In genomic region chrX:53047228-53047627, GRCh38 we compare ENCODE assay signal across 10 cellular contexts. TPM values are rescaled to one million over a fixed set of nuclear protein-coding genes. Genes with fewer than 3 reads are reported as not detected.
A peak's percentile ranks its signal among the peaks of the same experiment; 100 is the strongest.
DNase-seq lines count a peak whose midpoint lies in the region; TF ChIP-seq lines count a peak whose summit lies in the region.
"Had no signal": no experiment of that assay in that cellular context is flagged by ENCODE, and none has a peak within 500 bp of the region (broad histone marks: within the 10 kb centered on the region; RNA-seq: fewer than 3 reads in every experiment).

No MANE protein-coding gene starts in this region.

- no peak overlapping the region for H3K9ac ChIP-seq in Karpas-422 (ENCODE audit: low read length)
- H3K9ac ChIP-seq in trophoblast cell (ENCODE audit: low read length) = no peak overlapping the region
- no peak overlapping the region for H3K9ac ChIP-seq in MM.1S (ENCODE audit: low read length)

- H3K9me3 Mint-ChIP-seq in HFFc6 (no peaks in the 10 kb centered on the region), mesothelial cell of epicardium (peaks cover 10% of the 10 kb centered on the region)
- H3K9me3 Mint-ChIP-seq: activated naive CD4-positive, alpha-beta T cell treated with anti-CD3 and anti-CD28 coated beads for 36 hours had no signal

- H3K4me2 ChIP-seq in Karpas-422 (ENCODE audit: low read depth, low read length, poor library complexity, severe bottlenecking) (no peak overlapping the region), trophoblast cell (ENCODE audit: low read length) (no peak overlapping the region), MM.1S (ENCODE audit: low read depth, low read length) (no peak overlapping the region)

- H3K27me3 ChIP-seq in Karpas-422 (ENCODE audit: low read length) (no peaks in the 10 kb centered on the region), trophoblast cell (ENCODE audit: insufficient read depth, low read length) (no peaks in the 10 kb centered on the region), MM.1S (replicated peaks; ENCODE audit: insufficient read depth, low read length) (no peaks in the 10 kb centered on the region)

- H3K4ac ChIP-seq in trophoblast cell (ENCODE audit: low read depth, low read length) = no peak overlapping the region

- H3K14ac ChIP-seq in trophoblast cell (ENCODE audit: low read length) = no peak overlapping the region

- H3K36me3 Mint-ChIP-seq in HFFc6 (ENCODE audit: low read depth) (no peaks in the 10 kb centered on the region), mesothelial cell of epicardium (no peaks in the 10 kb centered on the region)

- H3K79me2 ChIP-seq in Karpas-422 (ENCODE audit: low read length) (no peaks in the 10 kb centered on the region), trophoblast cell (ENCODE audit: control insufficient read depth, insufficient read depth, low read length, poor library complexity) (no peaks in the 10 kb centered on the region), MM.1S (ENCODE audit: low read length) (no peaks in the 10 kb centered on the region)

- no peak overlapping the region for H2AK5ac ChIP-seq in trophoblast cell (ENCODE audit: low read length)

- no peak overlapping the region for H2BK120ac ChIP-seq in trophoblast cell (ENCODE audit: insufficient read depth, low read length, poor library complexity)

- no peak overlapping the region for H2BK12ac ChIP-seq in trophoblast cell (ENCODE audit: low read length)

- H3K4me3 Mint-ChIP-seq in HFFc6 (peak overlapping the region; percentile 71), mesothelial cell of epicardium (no peak overlapping the region)
- H3K4me3 Mint-ChIP-seq: activated naive CD4-positive, alpha-beta T cell treated with anti-CD3 and anti-CD28 coated beads for 36 hours had no signal

- H3K4me3 ChIP-seq in Karpas-422 (ENCODE audit: low read length) (no peak overlapping the region), trophoblast cell (ENCODE audit: low read depth, low read length) (no peak overlapping the region), MM.1S (ENCODE audit: low read length) (no peak overlapping the region)

- DNase-seq in HFFc6 (peak; percentile 2), astrocyte of the hippocampus (ENCODE audit: low read depth, low spot score) (peak; percentile 15), mesothelial cell of epicardium (ENCODE audit: low spot score in 2 of 2, unreplicated experiment in 2 of 2) (no peak), Karpas-422 (no peak), trophoblast cell (no peak), MM.1S (no peak)
- DNase-seq: activated naive CD4-positive, alpha-beta T cell treated with anti-CD3 and anti-CD28 coated beads for 36 hours; effector memory CD4-positive, alpha-beta T cell; NCI-H446 treated with DMSO at 0.1 percent for 48 hours had no signal

- TF ChIP-seq CTCF in C4-2B (conservative IDR thresholded peaks at IDR 0.05) = peak; percentile 16; the same call in 1 of the 2 replicates
- peak; percentile 71 for TF ChIP-seq CTCF in HFFc6 (IDR thresholded peaks at IDR 0.05)
- peak; percentile 48 for TF ChIP-seq CTCF in mesothelial cell of epicardium (IDR thresholded peaks at IDR 0.05; ENCODE audit: unreplicated experiment)
- TF ChIP-seq CTCF in MM.1S (IDR thresholded peaks at IDR 0.05; ENCODE audit: low read length) = no peak

- no peak overlapping the region for H4K12ac ChIP-seq in trophoblast cell (ENCODE audit: low read depth, low read length)

- H3K27me3 Mint-ChIP-seq in HFFc6 (ENCODE audit: insufficient read depth) (peaks cover 2% of the 10 kb centered on the region; the same call in 1 of the 2 replicates), mesothelial cell of epicardium (ENCODE audit: low read depth) (no peaks in the 10 kb centered on the region)

- no peak overlapping the region for H2BK5ac ChIP-seq in trophoblast cell (ENCODE audit: low read depth, low read length, poor library complexity)

- peaks cover 20% of the 10 kb centered on the region for H3K4me1 Mint-ChIP-seq in HFFc6 (ENCODE audit: low read depth)
- H3K4me1 Mint-ChIP-seq in mesothelial cell of epicardium = peaks cover 10% of the 10 kb centered on the region

- H3K9me3 ChIP-seq in Karpas-422 (ENCODE audit: low read length) = no peaks in the 10 kb centered on the region
- no peaks in the 10 kb centered on the region for H3K9me3 ChIP-seq in trophoblast cell (ENCODE audit: insufficient read depth, low read depth, low read length)
- no peaks in the 10 kb centered on the region for H3K9me3 ChIP-seq in MM.1S (replicated peaks; ENCODE audit: insufficient read depth, low read length)

- no peak overlapping the region for H3K23ac ChIP-seq in trophoblast cell (ENCODE audit: low read length)

- no CpG with 5 or more reads among the region's 6 CpGs for WGBS in trophoblast cell (ENCODE audit: extremely low coverage, insufficient coverage, insufficient read length)

- no peak overlapping the region for H4K8ac ChIP-seq in trophoblast cell (ENCODE audit: low read depth, low read length)

- H4K20me1 ChIP-seq in Karpas-422 (ENCODE audit: insufficient read depth, low read depth, low read length) (no peaks in the 10 kb centered on the region), MM.1S (ENCODE audit: insufficient read depth, low read length) (no peaks in the 10 kb centered on the region)

- no peak overlapping the region for H3K27ac ChIP-seq in C4-2B
- H3K27ac ChIP-seq in Karpas-422 (ENCODE audit: low read length) = no peak overlapping the region
- H3K27ac ChIP-seq in trophoblast cell (ENCODE audit: low read depth, low read length) = no peak overlapping the region
- H3K27ac ChIP-seq in MM.1S (ENCODE audit: low read length) = no peak overlapping the region

- H2AFZ ChIP-seq in Karpas-422 (ENCODE audit: low read length) (no peak overlapping the region), trophoblast cell (ENCODE audit: insufficient read depth, low read length, poor library complexity) (no peak overlapping the region), MM.1S (ENCODE audit: low read length) (no peak overlapping the region)

- no peak overlapping the region for H3K18ac ChIP-seq in trophoblast cell (ENCODE audit: low read length)

- H3K4me1 ChIP-seq in Karpas-422 (ENCODE audit: low read length) (no peaks in the 10 kb centered on the region), trophoblast cell (ENCODE audit: control insufficient read depth in 1 of 2, insufficient read depth in 2 of 2, low read length in 2 of 2) (no peaks in the 10 kb centered on the region), MM.1S (ENCODE audit: low read length) (no peaks in the 10 kb centered on the region)

- H3K36me3 ChIP-seq in Karpas-422 (ENCODE audit: insufficient read depth, low read length) (no peaks in the 10 kb centered on the region), trophoblast cell (ENCODE audit: control insufficient read depth in 1 of 2, insufficient read depth in 2 of 2, low read length in 2 of 2) (no peaks in the 10 kb centered on the region), MM.1S (replicated peaks; ENCODE audit: insufficient read depth, low read length) (no peaks in the 10 kb centered on the region)

- no peaks in the 10 kb centered on the region for H3K79me1 ChIP-seq in trophoblast cell (ENCODE audit: low read length)

- no peaks in the 10 kb centered on the region for H3K9me2 ChIP-seq in Karpas-422 (replicated peaks; ENCODE audit: insufficient read depth, low read length)
- no peaks in the 10 kb centered on the region for H3K9me2 ChIP-seq in MM.1S (replicated peaks; ENCODE audit: insufficient read depth, low read length)

- H3K27ac Mint-ChIP-seq in HFFc6 (peak overlapping the region; percentile 38; the same call in 1 of the 2 replicates), mesothelial cell of epicardium (no peak overlapping the region)
- H3K27ac Mint-ChIP-seq: activated naive CD4-positive, alpha-beta T cell treated with anti-CD3 and anti-CD28 coated beads for 36 hours had no signal

- no peaks in the 10 kb centered on the region for H3F3A ChIP-seq in MM.1S (ENCODE audit: insufficient read depth, low read length)

- H4K91ac ChIP-seq in trophoblast cell (ENCODE audit: low read depth, low read length) = no peak overlapping the region

RNA-seq across cellular contexts. Expression of gene GPR173, which starts 1.4 kb away (rescaled TPM):
- 1 to 10 TPM; 2.1 to 3.1 (median 2.8) TPM for total RNA-seq in HFFc6 (2021; fragmentation: NEBNext Ultra II Directional; extraction: Animal tissue kit (Norgen Biotek cat#: 25700))
- 27.2 to 29.0 TPM (median 28.5 TPM) in 3 replicates for total RNA-seq in mesothelial cell of epicardium
- total RNA-seq in Karpas-422 (2014; rRNA removed; shearing (Covaris generic); ENCODE audit: low replicate concordance) = 0.36 and 0.71 TPM in 2 replicates
- 0.15 and 0.16 TPM in 2 replicates for polyA plus RNA-seq in trophoblast cell (2013)

RNA-seq across cellular contexts. Expression of gene TSPYL2, which starts 34.9 kb away (rescaled TPM):
- 10 to 100 TPM; 20.9 to 26.7 (median 22.3) TPM for total RNA-seq in HFFc6 (2021; fragmentation: NEBNext Ultra II Directional; extraction: Animal tissue kit (Norgen Biotek cat#: 25700))
- 99.0 to 103 TPM (median 102 TPM) in 3 replicates for total RNA-seq in mesothelial cell of epicardium
- total RNA-seq in Karpas-422 (2014; rRNA removed; shearing (Covaris generic); ENCODE audit: low replicate concordance) = 44.6 and 68.5 TPM in 2 replicates
- polyA plus RNA-seq in trophoblast cell (2013) = 22.7 and 22.8 TPM in 2 replicates

RNA-seq across cellular contexts. Expression of gene KANTR, which starts 46.7 kb away (rescaled TPM):
- total RNA-seq in HFFc6 (2021; fragmentation: NEBNext Ultra II Directional; extraction: Animal tissue kit (Norgen Biotek cat#: 25700)) = 1 to 10 TPM; 2.6 to 4.8 (median 3.2) TPM
- total RNA-seq in mesothelial cell of epicardium = 26.2 to 31.5 TPM (median 29.0 TPM) in 3 replicates
- total RNA-seq in Karpas-422 (2014; rRNA removed; shearing (Covaris generic); ENCODE audit: low replicate concordance) = 14.3 and 27.9 TPM in 2 replicates
- polyA plus RNA-seq in trophoblast cell (2013) = 2.6 and 3.0 TPM in 2 replicates

Comparison
In these comparisons a context has a peak if more than half of its experiments do, and no peak if none do; other contexts are left out.
1. DNase-seq: peak in HFFc6 (single experiment) and astrocyte of the hippocampus (single experiment); none in mesothelial cell of epicardium (0 of 2), Karpas-422 (single experiment), trophoblast cell (0 of 2) and MM.1S (single experiment).